9 cellular contexts compared by ENCODE assay signal in genomic region chr6:116764557-116764960, GRCh38. TPM values are rescaled to one million over a fixed set of nuclear protein-coding genes. Genes with fewer than 3 reads are reported as not detected.
DNase-seq lines count a peak whose midpoint lies in the region; ATAC-seq and TF ChIP-seq lines count a peak whose summit lies in the region.
"Had no signal": no experiment of that assay in that cellular context is flagged by ENCODE, and none has a peak within 500 bp of the region (broad histone marks: within the 10 kb centered on the region; RNA-seq: fewer than 3 reads in every experiment).

No MANE protein-coding gene starts in this region.

- H3K36me3 Mint-ChIP-seq in activated CD4-positive, alpha-beta T cell treated with anti-CD3 and anti-CD28 coated beads for 36 hours (ENCODE audit: low read depth) = no peaks in the 10 kb centered on the region
- no peaks in the 10 kb centered on the region for H3K36me3 Mint-ChIP-seq in mesothelial cell of epicardium

- H3K27me3 Mint-ChIP-seq in activated CD4-positive, alpha-beta T cell treated with anti-CD3 and anti-CD28 coated beads for 36 hours = peaks cover 49% of the 10 kb centered on the region
- H3K27me3 Mint-ChIP-seq in mesothelial cell of epicardium (ENCODE audit: low read depth) = peaks cover 64% of the 10 kb centered on the region

- H3K27ac Mint-ChIP-seq in activated CD4-positive, alpha-beta T cell treated with anti-CD3 and anti-CD28 coated beads for 36 hours = no peak overlapping the region
- no peak overlapping the region for H3K27ac Mint-ChIP-seq in mesothelial cell of epicardium

- DNase-seq in activated CD4-positive, alpha-beta T cell treated with anti-CD3 and anti-CD28 coated beads for 36 hours = no peak
- DNase-seq in activated CD4-positive, alpha-beta T cell treated with anti-CD3 and anti-CD28 coated beads, Interleukin-2, amount 50 U/mL, for 1 hour = no peak
- DNase-seq in epithelial cell of proximal tubule (ENCODE audit: low read depth) = no peak
- peak; percentile 19 to 39 for DNase-seq in mesothelial cell of epicardium (ENCODE audit: low spot score in 2 of 2, unreplicated experiment in 2 of 2)
- no peak for DNase-seq in transverse colon
- DNase-seq in SHP77 treated with DMSO at 0.1 percent for 48 hours (lab: John Stamatoyannopoulos, UW) = no peak
- DNase-seq in GF-D8 (lab: John Stamatoyannopoulos, UW) = no peak
- DNase-seq: activated CD4-positive, alpha-beta T cell treated with anti-CD3 and anti-CD28 coated beads, Interleukin-2, amount 50 U/mL, for 4 hours had no signal

- peaks cover 9% of the 10 kb centered on the region for H3K4me1 Mint-ChIP-seq in activated CD4-positive, alpha-beta T cell treated with anti-CD3 and anti-CD28 coated beads for 36 hours
- peaks cover 10% of the 10 kb centered on the region for H3K4me1 Mint-ChIP-seq in mesothelial cell of epicardium

- H3K9me3 ChIP-seq in transverse colon = no peaks in the 10 kb centered on the region

- CTCF ChIA-PET in activated CD4-positive, alpha-beta T cell treated with anti-CD3 and anti-CD28 coated beads for 36 hours (lab: Charles Lee) = no interaction called here

- no peak for TF ChIP-seq CTCF in epithelial cell of proximal tubule (conservative IDR thresholded peaks at IDR 0.05; ENCODE audit: low read depth, low read length)
- no peak for TF ChIP-seq CTCF in mesothelial cell of epicardium (IDR thresholded peaks at IDR 0.05; ENCODE audit: unreplicated experiment)
- no peak for TF ChIP-seq CTCF in transverse colon (IDR thresholded peaks at IDR 0.05)

- H3K4me3 ChIP-seq in epithelial cell of proximal tubule (ENCODE audit: low read depth, low read length) (peak overlapping the region; percentile 35), transverse colon (peak overlapping the region in 3 of 4 donors; percentile 22 to 62 (median 22))

- no peaks in the 10 kb centered on the region for H3K36me3 ChIP-seq in transverse colon

- no peak for ATAC-seq in activated CD4-positive, alpha-beta T cell treated with anti-CD3 and anti-CD28 coated beads for 36 hours
- no peak for ATAC-seq in HG03159 (IDR thresholded peaks at IDR 0.05; ENCODE audit: unreplicated experiment)

- H3K27me3 ChIP-seq in transverse colon = peaks cover 59% of the 10 kb centered on the region

- no peak for TF ChIP-seq EP300 in transverse colon (IDR thresholded peaks at IDR 0.05; ENCODE audit: low read depth)

- peaks cover 0 to 17% (median 5%) of the 10 kb centered on the region in 4 donors for H3K4me1 ChIP-seq in transverse colon

- intact Hi-C loops in activated CD4-positive, alpha-beta T cell treated with anti-CD3 and anti-CD28 coated beads for 36 hours (cut with DNase I, micrococcal nuclease) = no loop called here
- intact Hi-C loops in transverse colon (cut with DNase I; ENCODE audit: low total_unique reads) = no loop called here

- 68 to 92% methylated on average over 7 to 24 of the region's 24 CpGs for WGBS in transverse colon (ENCODE audit: low coverage in 1 of 2), 2 donors

- POLR2A ChIA-PET in activated CD4-positive, alpha-beta T cell treated with anti-CD3 and anti-CD28 coated beads for 36 hours (lab: Charles Lee) = no interaction called here

- peak overlapping the region; percentile 52 for H3K4me3 Mint-ChIP-seq in activated CD4-positive, alpha-beta T cell treated with anti-CD3 and anti-CD28 coated beads for 36 hours
- peak overlapping the region; percentile 79 for H3K4me3 Mint-ChIP-seq in mesothelial cell of epicardium

- in situ Hi-C loops in transverse colon (cut with MboI; ENCODE audit: low pct_ligation_motif_present in 1 of 4, low pct_unique_long_range_greater_than_20kb in 1 of 4, low sequenced_read_pairs in 3 of 4) = no loop called here

- no peaks in the 10 kb centered on the region for H3K9me3 Mint-ChIP-seq in activated CD4-positive, alpha-beta T cell treated with anti-CD3 and anti-CD28 coated beads for 36 hours (ENCODE audit: low read depth)
- no peaks in the 10 kb centered on the region for H3K9me3 Mint-ChIP-seq in mesothelial cell of epicardium

- no peak for TF ChIP-seq POLR2A in transverse colon (IDR thresholded peaks at IDR 0.05)

- no peak overlapping the region for H3K27ac ChIP-seq in transverse colon

RNA-seq across cellular contexts. Expression of gene FAM162B, which starts 1.0 kb away (rescaled TPM):
- total RNA-seq in activated CD4-positive, alpha-beta T cell treated with anti-CD3 and anti-CD28 coated beads for 36 hours = not detected
- total RNA-seq in epithelial cell of proximal tubule (0.23 and 0.80 TPM in 2 replicates), mesothelial cell of epicardium (1.1 to 1.9 TPM (median 1.7 TPM) in 3 replicates), transverse colon (under 1 TPM in 2 of 4 donors, not detected in 2; 0.48 to 0.55 TPM)

Comparison
In these comparisons a context has a peak if more than half of its experiments do, and no peak if none do; other contexts are left out.
1. DNase-seq: peak in mesothelial cell of epicardium (2 of 2); none in activated CD4-positive, alpha-beta T cell treated with anti-CD3 and anti-CD28 coated beads for 36 hours (single experiment), activated CD4-positive, alpha-beta T cell treated with anti-CD3 and anti-CD28 coated beads, Interleukin-2, amount 50 U/mL, for 1 hour (single experiment), epithelial cell of proximal tubule (single experiment), transverse colon (single experiment), SHP77 treated with DMSO at 0.1 percent for 48 hours (single experiment) and GF-D8 (single experiment).